2 cellular contexts compared by ENCODE assay signal in the genomic region with DNA sequence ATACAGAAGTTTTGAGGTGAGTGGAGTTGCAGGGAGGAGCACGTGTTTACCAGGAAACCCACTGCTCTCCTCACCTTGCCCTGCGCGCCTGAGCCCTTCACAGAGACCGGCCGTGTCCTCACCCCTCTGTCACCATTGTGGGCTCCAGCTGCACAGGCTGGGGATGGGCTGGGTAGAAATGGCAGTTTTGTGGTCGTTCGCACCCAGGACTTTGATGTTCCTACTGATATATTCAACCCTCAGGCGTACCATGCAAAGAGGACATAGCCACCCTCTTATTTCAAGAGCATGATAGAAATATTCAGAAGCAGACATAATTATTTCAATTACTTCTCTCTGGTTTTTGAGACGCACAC.
TF ChIP-seq lines count a peak whose summit lies in the region.

No MANE protein-coding gene starts in this region.

TF ChIP-seq in SK-N-SH, 30 proteins besides CTCF, POLR2A, EP300 and RAD21 (continued from another document):
- TF ChIP-seq, protein P1, sequence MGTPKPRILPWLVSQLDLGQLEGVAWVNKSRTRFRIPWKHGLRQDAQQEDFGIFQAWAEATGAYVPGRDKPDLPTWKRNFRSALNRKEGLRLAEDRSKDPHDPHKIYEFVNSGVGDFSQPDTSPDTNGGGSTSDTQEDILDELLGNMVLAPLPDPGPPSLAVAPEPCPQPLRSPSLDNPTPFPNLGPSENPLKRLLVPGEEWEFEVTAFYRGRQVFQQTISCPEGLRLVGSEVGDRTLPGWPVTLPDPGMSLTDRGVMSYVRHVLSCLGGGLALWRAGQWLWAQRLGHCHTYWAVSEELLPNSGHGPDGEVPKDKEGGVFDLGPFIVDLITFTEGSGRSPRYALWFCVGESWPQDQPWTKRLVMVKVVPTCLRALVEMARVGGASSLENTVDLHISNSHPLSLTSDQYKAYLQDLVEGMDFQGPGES (IDR thresholded peaks at IDR 0.05; ENCODE audit: low read depth, low read length): no peak
- TF ChIP-seq, protein P2, sequence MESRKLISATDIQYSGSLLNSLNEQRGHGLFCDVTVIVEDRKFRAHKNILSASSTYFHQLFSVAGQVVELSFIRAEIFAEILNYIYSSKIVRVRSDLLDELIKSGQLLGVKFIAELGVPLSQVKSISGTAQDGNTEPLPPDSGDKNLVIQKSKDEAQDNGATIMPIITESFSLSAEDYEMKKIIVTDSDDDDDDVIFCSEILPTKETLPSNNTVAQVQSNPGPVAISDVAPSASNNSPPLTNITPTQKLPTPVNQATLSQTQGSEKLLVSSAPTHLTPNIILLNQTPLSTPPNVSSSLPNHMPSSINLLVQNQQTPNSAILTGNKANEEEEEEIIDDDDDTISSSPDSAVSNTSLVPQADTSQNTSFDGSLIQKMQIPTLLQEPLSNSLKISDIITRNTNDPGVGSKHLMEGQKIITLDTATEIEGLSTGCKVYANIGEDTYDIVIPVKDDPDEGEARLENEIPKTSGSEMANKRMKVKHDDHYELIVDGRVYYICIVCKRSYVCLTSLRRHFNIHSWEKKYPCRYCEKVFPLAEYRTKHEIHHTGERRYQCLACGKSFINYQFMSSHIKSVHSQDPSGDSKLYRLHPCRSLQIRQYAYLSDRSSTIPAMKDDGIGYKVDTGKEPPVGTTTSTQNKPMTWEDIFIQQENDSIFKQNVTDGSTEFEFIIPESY (IDR thresholded peaks at IDR 0.05; ENCODE audit: borderline replicate concordance, low read depth): no peak
- TF ChIP-seq GABPA (IDR thresholded peaks at IDR 0.05; ENCODE audit: low read depth) (no peak), TAF1 (IDR thresholded peaks at IDR 0.05; ENCODE audit: borderline replicate concordance, low read depth, low read length) (no peak)

TF ChIP-seq in SK-N-SH treated with all-trans-retinoic acid at 6 μM for 48 hours, 23 proteins besides CTCF, POLR2A, EP300 and RAD21 (continued from another document):
- TF ChIP-seq POU6F1 (CRISPR knock-in tag; IDR thresholded peaks at IDR 0.05; ENCODE audit: borderline replicate concordance, low read depth): no peak
- no peak for TF ChIP-seq ESRRG (CRISPR knock-in tag; IDR thresholded peaks at IDR 0.05)
